1 cellular context compared by ENCODE assay signal in the genomic region with DNA sequence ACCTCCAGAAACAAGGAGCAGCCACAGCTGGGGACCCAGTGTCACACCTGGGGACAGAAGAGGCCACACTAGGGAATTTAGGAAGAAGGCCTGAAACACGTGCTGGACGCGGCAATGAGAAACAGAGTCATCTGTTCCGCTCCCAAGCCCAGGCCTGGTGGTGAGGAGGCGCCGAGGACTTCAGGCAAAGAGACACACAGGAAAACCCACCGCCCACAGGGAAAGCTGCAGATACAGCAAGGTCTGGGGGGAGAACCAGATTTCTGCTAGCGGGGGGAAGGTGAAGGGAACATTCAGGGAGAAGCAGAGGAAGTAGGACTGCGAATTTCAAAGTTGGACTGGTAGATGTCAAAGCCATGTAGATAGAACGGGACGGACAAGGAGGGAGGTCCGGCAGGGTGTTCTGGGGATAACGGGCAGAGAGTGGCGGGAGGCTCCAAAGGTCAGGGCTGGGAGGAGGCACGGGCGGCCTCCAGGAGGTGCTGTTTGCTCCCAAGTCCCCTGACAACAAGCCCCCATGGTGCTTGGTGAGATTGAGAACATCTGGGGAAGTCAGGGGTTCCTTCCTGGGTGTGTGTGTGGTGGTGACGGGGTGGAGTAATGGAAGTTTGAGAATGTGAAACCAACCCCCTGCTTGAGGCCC.
TF ChIP-seq lines count a peak whose summit lies in the region.

No MANE protein-coding gene starts in this region.

TF ChIP-seq in H1, 55 proteins besides CTCF, POLR2A, EP300 and RAD21 (continued from another document):
- TF ChIP-seq, protein P1, sequence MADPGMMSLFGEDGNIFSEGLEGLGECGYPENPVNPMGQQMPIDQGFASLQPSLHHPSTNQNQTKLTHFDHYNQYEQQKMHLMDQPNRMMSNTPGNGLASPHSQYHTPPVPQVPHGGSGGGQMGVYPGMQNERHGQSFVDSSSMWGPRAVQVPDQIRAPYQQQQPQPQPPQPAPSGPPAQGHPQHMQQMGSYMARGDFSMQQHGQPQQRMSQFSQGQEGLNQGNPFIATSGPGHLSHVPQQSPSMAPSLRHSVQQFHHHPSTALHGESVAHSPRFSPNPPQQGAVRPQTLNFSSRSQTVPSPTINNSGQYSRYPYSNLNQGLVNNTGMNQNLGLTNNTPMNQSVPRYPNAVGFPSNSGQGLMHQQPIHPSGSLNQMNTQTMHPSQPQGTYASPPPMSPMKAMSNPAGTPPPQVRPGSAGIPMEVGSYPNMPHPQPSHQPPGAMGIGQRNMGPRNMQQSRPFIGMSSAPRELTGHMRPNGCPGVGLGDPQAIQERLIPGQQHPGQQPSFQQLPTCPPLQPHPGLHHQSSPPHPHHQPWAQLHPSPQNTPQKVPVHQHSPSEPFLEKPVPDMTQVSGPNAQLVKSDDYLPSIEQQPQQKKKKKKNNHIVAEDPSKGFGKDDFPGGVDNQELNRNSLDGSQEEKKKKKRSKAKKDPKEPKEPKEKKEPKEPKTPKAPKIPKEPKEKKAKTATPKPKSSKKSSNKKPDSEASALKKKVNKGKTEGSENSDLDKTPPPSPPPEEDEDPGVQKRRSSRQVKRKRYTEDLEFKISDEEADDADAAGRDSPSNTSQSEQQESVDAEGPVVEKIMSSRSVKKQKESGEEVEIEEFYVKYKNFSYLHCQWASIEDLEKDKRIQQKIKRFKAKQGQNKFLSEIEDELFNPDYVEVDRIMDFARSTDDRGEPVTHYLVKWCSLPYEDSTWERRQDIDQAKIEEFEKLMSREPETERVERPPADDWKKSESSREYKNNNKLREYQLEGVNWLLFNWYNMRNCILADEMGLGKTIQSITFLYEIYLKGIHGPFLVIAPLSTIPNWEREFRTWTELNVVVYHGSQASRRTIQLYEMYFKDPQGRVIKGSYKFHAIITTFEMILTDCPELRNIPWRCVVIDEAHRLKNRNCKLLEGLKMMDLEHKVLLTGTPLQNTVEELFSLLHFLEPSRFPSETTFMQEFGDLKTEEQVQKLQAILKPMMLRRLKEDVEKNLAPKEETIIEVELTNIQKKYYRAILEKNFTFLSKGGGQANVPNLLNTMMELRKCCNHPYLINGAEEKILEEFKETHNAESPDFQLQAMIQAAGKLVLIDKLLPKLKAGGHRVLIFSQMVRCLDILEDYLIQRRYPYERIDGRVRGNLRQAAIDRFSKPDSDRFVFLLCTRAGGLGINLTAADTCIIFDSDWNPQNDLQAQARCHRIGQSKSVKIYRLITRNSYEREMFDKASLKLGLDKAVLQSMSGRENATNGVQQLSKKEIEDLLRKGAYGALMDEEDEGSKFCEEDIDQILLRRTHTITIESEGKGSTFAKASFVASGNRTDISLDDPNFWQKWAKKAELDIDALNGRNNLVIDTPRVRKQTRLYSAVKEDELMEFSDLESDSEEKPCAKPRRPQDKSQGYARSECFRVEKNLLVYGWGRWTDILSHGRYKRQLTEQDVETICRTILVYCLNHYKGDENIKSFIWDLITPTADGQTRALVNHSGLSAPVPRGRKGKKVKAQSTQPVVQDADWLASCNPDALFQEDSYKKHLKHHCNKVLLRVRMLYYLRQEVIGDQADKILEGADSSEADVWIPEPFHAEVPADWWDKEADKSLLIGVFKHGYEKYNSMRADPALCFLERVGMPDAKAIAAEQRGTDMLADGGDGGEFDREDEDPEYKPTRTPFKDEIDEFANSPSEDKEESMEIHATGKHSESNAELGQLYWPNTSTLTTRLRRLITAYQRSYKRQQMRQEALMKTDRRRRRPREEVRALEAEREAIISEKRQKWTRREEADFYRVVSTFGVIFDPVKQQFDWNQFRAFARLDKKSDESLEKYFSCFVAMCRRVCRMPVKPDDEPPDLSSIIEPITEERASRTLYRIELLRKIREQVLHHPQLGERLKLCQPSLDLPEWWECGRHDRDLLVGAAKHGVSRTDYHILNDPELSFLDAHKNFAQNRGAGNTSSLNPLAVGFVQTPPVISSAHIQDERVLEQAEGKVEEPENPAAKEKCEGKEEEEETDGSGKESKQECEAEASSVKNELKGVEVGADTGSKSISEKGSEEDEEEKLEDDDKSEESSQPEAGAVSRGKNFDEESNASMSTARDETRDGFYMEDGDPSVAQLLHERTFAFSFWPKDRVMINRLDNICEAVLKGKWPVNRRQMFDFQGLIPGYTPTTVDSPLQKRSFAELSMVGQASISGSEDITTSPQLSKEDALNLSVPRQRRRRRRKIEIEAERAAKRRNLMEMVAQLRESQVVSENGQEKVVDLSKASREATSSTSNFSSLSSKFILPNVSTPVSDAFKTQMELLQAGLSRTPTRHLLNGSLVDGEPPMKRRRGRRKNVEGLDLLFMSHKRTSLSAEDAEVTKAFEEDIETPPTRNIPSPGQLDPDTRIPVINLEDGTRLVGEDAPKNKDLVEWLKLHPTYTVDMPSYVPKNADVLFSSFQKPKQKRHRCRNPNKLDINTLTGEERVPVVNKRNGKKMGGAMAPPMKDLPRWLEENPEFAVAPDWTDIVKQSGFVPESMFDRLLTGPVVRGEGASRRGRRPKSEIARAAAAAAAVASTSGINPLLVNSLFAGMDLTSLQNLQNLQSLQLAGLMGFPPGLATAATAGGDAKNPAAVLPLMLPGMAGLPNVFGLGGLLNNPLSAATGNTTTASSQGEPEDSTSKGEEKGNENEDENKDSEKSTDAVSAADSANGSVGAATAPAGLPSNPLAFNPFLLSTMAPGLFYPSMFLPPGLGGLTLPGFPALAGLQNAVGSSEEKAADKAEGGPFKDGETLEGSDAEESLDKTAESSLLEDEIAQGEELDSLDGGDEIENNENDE (IDR thresholded peaks at IDR 0.05; ENCODE audit: insufficient replicate concordance, low read length): no peak
